ENCODE assay signal across 1 cellular context in the genomic region with DNA sequence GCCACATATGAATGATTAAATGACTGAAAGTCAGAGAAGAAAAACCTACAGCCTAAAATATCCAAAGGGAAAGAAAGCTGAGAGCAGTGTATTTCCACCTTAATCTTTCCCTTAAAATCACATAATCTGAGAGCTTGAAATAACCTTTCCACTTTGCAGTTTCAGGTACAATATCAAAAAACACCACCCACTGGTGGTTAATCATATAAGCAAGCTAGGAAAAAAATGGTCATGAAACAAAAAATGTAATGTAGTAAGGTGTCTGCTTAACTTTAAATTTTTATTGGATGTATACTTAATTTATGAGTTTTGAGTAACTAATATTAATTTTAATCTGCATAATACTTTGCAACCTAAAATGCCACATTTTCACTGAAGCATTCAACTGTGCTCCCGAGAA.
TF ChIP-seq lines count a peak whose summit lies in the region.

No MANE protein-coding gene starts in this region.

TF ChIP-seq in WTC11, 78 proteins besides CTCF, POLR2A, EP300 and RAD21 (continued from another document):
- TF ChIP-seq, protein P1, sequence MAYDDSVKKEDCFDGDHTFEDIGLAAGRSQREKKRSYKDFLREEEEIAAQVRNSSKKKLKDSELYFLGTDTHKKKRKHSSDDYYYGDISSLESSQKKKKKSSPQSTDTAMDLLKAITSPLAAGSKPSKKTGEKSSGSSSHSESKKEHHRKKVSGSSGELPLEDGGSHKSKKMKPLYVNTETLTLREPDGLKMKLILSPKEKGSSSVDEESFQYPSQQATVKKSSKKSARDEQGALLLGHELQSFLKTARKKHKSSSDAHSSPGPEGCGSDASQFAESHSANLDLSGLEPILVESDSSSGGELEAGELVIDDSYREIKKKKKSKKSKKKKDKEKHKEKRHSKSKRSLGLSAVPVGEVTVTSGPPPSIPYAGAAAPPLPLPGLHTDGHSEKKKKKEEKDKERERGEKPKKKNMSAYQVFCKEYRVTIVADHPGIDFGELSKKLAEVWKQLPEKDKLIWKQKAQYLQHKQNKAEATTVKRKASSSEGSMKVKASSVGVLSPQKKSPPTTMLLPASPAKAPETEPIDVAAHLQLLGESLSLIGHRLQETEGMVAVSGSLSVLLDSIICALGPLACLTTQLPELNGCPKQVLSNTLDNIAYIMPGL (CRISPR knock-in tag; IDR thresholded peaks at IDR 0.05), result no peak
- no peak for TF ChIP-seq TEAD1 (CRISPR knock-in tag; IDR thresholded peaks at IDR 0.05)
- TF ChIP-seq, protein P2, sequence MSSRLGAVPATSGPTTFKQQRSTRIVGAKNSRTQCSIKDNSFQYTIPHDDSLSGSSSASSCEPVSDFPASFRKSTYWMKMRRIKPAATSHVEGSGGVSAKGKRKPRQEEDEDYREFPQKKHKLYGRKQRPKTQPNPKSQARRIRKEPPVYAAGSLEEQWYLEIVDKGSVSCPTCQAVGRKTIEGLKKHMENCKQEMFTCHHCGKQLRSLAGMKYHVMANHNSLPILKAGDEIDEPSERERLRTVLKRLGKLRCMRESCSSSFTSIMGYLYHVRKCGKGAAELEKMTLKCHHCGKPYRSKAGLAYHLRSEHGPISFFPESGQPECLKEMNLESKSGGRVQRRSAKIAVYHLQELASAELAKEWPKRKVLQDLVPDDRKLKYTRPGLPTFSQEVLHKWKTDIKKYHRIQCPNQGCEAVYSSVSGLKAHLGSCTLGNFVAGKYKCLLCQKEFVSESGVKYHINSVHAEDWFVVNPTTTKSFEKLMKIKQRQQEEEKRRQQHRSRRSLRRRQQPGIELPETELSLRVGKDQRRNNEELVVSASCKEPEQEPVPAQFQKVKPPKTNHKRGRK (CRISPR knock-in tag; IDR thresholded peaks at IDR 0.05; ENCODE audit: borderline replicate concordance), result no peak
- TF ChIP-seq ATF1 (CRISPR knock-in tag; IDR thresholded peaks at IDR 0.05), result no peak
- TF ChIP-seq NFYB (CRISPR knock-in tag; conservative IDR thresholded peaks at IDR 0.05; ENCODE audit: low read depth), result no peak
- TF ChIP-seq, protein P3, sequence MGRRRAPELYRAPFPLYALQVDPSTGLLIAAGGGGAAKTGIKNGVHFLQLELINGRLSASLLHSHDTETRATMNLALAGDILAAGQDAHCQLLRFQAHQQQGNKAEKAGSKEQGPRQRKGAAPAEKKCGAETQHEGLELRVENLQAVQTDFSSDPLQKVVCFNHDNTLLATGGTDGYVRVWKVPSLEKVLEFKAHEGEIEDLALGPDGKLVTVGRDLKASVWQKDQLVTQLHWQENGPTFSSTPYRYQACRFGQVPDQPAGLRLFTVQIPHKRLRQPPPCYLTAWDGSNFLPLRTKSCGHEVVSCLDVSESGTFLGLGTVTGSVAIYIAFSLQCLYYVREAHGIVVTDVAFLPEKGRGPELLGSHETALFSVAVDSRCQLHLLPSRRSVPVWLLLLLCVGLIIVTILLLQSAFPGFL (CRISPR knock-in tag; IDR thresholded peaks at IDR 0.05; ENCODE audit: borderline replicate concordance), result no peak
- no peak for TF ChIP-seq MXD4 (CRISPR knock-in tag; IDR thresholded peaks at IDR 0.05; ENCODE audit: borderline replicate concordance)
- no peak for TF ChIP-seq PRRX2 (CRISPR knock-in tag; IDR thresholded peaks at IDR 0.05)
- TF ChIP-seq ZNF317 (CRISPR knock-in tag; IDR thresholded peaks at IDR 0.05; ENCODE audit: borderline replicate concordance, low read depth), result no peak
